Comparison of ENCODE assay signal across 8 cellular contexts in the genomic region with DNA sequence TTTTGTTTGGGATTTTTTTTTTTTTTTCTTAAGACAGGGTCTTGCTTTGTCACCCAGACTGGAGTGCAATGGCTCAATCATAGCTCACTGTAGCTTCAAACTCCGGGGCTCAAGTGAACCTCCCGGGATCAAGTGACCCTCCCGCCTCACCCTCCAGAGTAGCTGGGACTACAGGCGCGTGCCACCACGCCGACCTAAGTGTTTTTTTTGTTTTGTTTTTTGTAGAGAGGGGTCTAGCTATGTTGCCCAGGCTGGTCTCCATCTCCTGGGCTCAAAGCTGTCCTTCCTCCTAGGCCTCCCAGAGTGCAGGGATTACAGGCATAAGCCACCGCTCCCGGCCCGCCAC. TPM values are rescaled to one million over a fixed set of nuclear protein-coding genes. Genes with fewer than 3 reads are reported as not detected.
DNase-seq lines count a peak whose midpoint lies in the region; ATAC-seq and TF ChIP-seq lines count a peak whose summit lies in the region.

No MANE protein-coding gene starts in this region.

- BruUV-seq in Panc1 (replicated peaks; lab: Mats Ljungman, UMichigan) = no TSS peak

- CTCF ChIA-PET in Panc1 (lab: Charles Lee) = interaction anchor here (1.1 kb wide), 1 partner anchor 17 kb away, joined by 11 read pairs; no protein-coding TSS in a partner anchor

- H3K4me1 ChIP-seq in DOHH2 (ENCODE audit: control insufficient read depth, low read length) = peaks cover 24% of the 10 kb centered on the region
- peaks cover 11% of the 10 kb centered on the region for H3K4me1 ChIP-seq in Panc1 (ENCODE audit: control insufficient read depth, insufficient read depth, low read length)
- H3K4me1 ChIP-seq in esophagus (ENCODE audit: control insufficient read depth in 2 of 2, insufficient read depth in 2 of 2, low read length in 1 of 2) = no peaks in the 10 kb centered on the region

- peaks cover 9% of the 10 kb centered on the region for H3K79me2 ChIP-seq in DOHH2 (ENCODE audit: control insufficient read depth, low read length)

- H4K20me1 ChIP-seq in DOHH2 (ENCODE audit: control insufficient read depth, insufficient read depth, low read depth, low read length) = no peaks in the 10 kb centered on the region

- WGBS in esophagus, 2 donors = 21 to 42% methylated on average over 10 of the region's 10 CpGs

- H3K9me3 ChIP-seq in DOHH2 (ENCODE audit: control insufficient read depth, insufficient read depth, low read length) (no peaks in the 10 kb centered on the region), Panc1 (ENCODE audit: control insufficient read depth, insufficient read depth, low read depth, low read length) (no peaks in the 10 kb centered on the region), esophagus (ENCODE audit: control insufficient read depth in 2 of 2, insufficient read depth in 1 of 2, low read depth in 1 of 2, low read length in 1 of 2) (no peaks in the 10 kb centered on the region)

- DNase-seq in Panc1 (ENCODE audit: low read depth, low spot score) (no peak), osteocyte (ENCODE audit: extremely low spot score, unreplicated experiment) (no peak), NCI-H774 (lab: John Stamatoyannopoulos, UW) (no peak), NCI-H2107 treated with DMSO at 0.1 percent for 48 hours (lab: John Stamatoyannopoulos, UW; ENCODE audit: unreplicated experiment) (no peak)

- H3K27ac ChIP-seq in DOHH2 (ENCODE audit: low read depth, low read length) (peak overlapping the region; percentile 46; the same call in 1 of the 2 replicates), Panc1 (ENCODE audit: low read length) (peak overlapping the region; percentile 51), esophagus (ENCODE audit: low read depth in 2 of 2, low read length in 1 of 2) (peak overlapping the region; percentile 84 to 90)

- H3K36me3 ChIP-seq in DOHH2 (ENCODE audit: control insufficient read depth, low read length) (peaks cover under 1% of the 10 kb centered on the region), Panc1 (ENCODE audit: control insufficient read depth, insufficient read depth, low read length) (no peaks in the 10 kb centered on the region), esophagus (ENCODE audit: control insufficient read depth in 2 of 2, insufficient read depth in 2 of 2, low read length in 1 of 2) (peaks cover 0 to 3% of the 10 kb centered on the region in 2 donors)

- TF ChIP-seq CTCF in DOHH2 (IDR thresholded peaks at IDR 0.05; ENCODE audit: low read depth, low read length, poor library complexity, severe bottlenecking) (no peak), Panc1 (IDR thresholded peaks at IDR 0.05) (no peak), osteocyte (IDR thresholded peaks at IDR 0.05) (no peak)

- peak overlapping the region; percentile 73 for H3K4me3 Mint-ChIP-seq in osteocyte (ENCODE audit: unreplicated experiment)

- POLR2A ChIA-PET in Panc1 (lab: Charles Lee) = interaction anchor here (0.6 kb wide), 2 partner anchors 58 to 117 kb away, joined by 3 to 4 read pairs; no protein-coding TSS in a partner anchor

- peaks cover 12% of the 10 kb centered on the region for H3K4me1 Mint-ChIP-seq in osteocyte (ENCODE audit: unreplicated experiment)

- H3K4me3 ChIP-seq in DOHH2 (ENCODE audit: low read length) = peak overlapping the region; percentile 96
- peak overlapping the region; percentile 58 to 64 for H3K4me3 ChIP-seq in Panc1 (ENCODE audit: low read depth in 2 of 2, low read length in 2 of 2)
- peak overlapping the region; percentile 65 to 67 for H3K4me3 ChIP-seq in esophagus (ENCODE audit: low read depth in 1 of 2, low read length in 2 of 2)

- H3K27ac Mint-ChIP-seq in osteocyte (ENCODE audit: unreplicated experiment) = peak overlapping the region; percentile 85

- no peaks in the 10 kb centered on the region for H3K27me3 ChIP-seq in DOHH2 (ENCODE audit: control insufficient read depth, low read length)
- H3K27me3 ChIP-seq in Panc1 (ENCODE audit: control insufficient read depth, insufficient read depth, low read length) = no peaks in the 10 kb centered on the region
- no peaks in the 10 kb centered on the region for H3K27me3 ChIP-seq in esophagus (ENCODE audit: control insufficient read depth in 1 of 2, insufficient read depth in 2 of 2, low read length in 2 of 2)

- in situ Hi-C loops in Panc1 (cut with HindIII; ENCODE audit: low pct_unique_long_range_greater_than_20kb, low sequenced_read_pairs) = no loop called here

- no peaks in the 10 kb centered on the region for H3K9me2 ChIP-seq in DOHH2 (replicated peaks; ENCODE audit: control insufficient read depth, low read length)

- ATAC-seq in Panc1 (peak; percentile 50), GM21737 (IDR thresholded peaks at IDR 0.05; ENCODE audit: unreplicated experiment) (no peak), HG03025 (IDR thresholded peaks at IDR 0.05; ENCODE audit: low FRiP score, unreplicated experiment) (no peak)

- peaks cover 21% of the 10 kb centered on the region for H3F3A ChIP-seq in DOHH2 (ENCODE audit: control insufficient read depth, insufficient read depth)

- intact Hi-C loops in Panc1 (cut with micrococcal nuclease; ENCODE audit: unreplicated experiment) = no loop called here

- no peaks in the 10 kb centered on the region for H3K27me3 Mint-ChIP-seq in osteocyte (ENCODE audit: unreplicated experiment)

- H3K4me2 ChIP-seq in DOHH2 (ENCODE audit: low read length) = peak overlapping the region; percentile 95

- no peaks in the 10 kb centered on the region for H3K9me3 Mint-ChIP-seq in osteocyte (ENCODE audit: unreplicated experiment)

- H3K36me3 Mint-ChIP-seq in osteocyte (ENCODE audit: unreplicated experiment) = peaks cover 14% of the 10 kb centered on the region

RNA-seq across cellular contexts. Expression of a gene that starts 0.8 kb away (rescaled TPM):
- total RNA-seq in Panc1 (2021; ENCODE audit: unreplicated experiment) (15.3 TPM), osteocyte (26.7 and 27.3 TPM in 2 replicates)
- polyA plus RNA-seq in Panc1 (2012; ENCODE audit: insufficient read length) = 10.5 TPM
- 1 to 10 TPM; 3.9 to 4.8 TPM for polyA plus RNA-seq in esophagus

RNA-seq across cellular contexts. Expression of a gene that starts 40.8 kb away (rescaled TPM):
- total RNA-seq in Panc1 (2021; ENCODE audit: unreplicated experiment) (1.2 TPM), osteocyte (0.21 and 0.27 TPM in 2 replicates)
- polyA plus RNA-seq in Panc1 (2012; ENCODE audit: insufficient read length) = 0.90 TPM
- 1 to 10 TPM in 1 of 2 donors, under 1 TPM in 1; 0.49 to 1.0 TPM for polyA plus RNA-seq in esophagus
